8 cellular contexts compared by ENCODE assay signal in the genomic region with DNA sequence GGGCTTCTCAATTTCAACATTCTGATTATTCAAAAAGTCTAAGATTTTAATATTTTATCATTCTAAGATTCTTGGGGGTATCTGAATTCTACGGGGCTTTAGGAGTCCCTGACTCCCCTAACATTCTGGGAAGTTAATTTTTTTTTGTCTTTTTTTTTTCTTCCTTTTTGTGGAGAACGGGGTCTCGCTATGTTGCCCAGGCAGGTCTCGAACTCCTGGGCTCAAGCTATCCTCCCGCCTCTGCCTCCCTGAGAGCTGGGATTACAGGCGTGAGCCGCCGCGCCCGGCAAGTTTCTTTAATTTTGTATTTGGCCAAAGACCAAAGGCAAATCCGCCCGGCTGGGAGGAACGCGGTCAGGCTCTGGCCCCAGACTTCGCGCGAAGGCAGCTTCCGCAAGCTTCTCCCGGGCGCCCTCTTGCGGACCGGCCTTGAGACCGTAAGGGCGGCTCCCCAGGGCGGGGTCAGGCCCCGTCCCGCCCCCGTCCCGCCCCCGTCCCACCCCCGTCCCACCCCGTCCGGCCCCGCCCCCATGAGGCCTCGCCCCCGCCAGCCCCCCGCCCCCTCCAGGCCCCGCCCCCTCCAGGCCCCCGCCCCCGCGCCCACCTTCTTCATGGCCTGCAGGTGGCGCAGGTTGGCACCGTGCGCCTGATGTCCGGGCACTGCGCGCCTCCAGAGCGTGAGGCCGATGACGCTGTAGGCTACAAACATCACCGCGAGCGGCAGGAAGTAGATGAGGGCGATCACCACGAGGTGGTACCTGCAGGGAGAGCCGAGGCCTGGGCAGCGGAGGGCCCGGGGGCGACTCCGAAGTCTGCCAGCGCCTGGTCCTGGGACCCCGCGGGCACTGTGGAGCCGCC. TPM values are rescaled to one million over a fixed set of nuclear protein-coding genes. Genes with fewer than 3 reads are reported as not detected.
A peak's percentile ranks its signal among the peaks of the same experiment; 100 is the strongest.
DNase-seq lines count a peak whose midpoint lies in the region; ATAC-seq, FAIRE-seq and TF ChIP-seq lines count a peak whose summit lies in the region.

No MANE protein-coding gene starts in this region.

- no peaks in the 10 kb centered on the region for H3K79me2 ChIP-seq in HepG2 (ENCODE audit: insufficient read depth, low read length)

- H3K4me2 ChIP-seq in HepG2 (ENCODE audit: low read depth, low read length): peak overlapping the region; percentile 59

- no peak overlapping the region for H3K9ac ChIP-seq in HepG2 (ENCODE audit: insufficient read depth, low read depth, low read length)

- FAIRE-seq in GM19239 (lab: Jason Lieb, UNC): peak; percentile 80
- FAIRE-seq in HepG2 (lab: Jason Lieb, UNC): no peak

- no peaks in the 10 kb centered on the region for H4K20me1 ChIP-seq in HepG2 (ENCODE audit: insufficient read depth, low read length)

- TF ChIP-seq EP300 in HepG2 (IDR thresholded peaks at IDR 0.05; ENCODE audit: low read depth in 2 of 2, low read length in 2 of 2) (no peak), HepG2 (CRISPR knock-in tag; IDR thresholded peaks at IDR 0.05; ENCODE audit: borderline replicate concordance) (no peak)

- in situ Hi-C loops in HepG2 (cut with HindIII; ENCODE audit: extremely low pct_ligation_motif_present, low pct_unique_long_range_greater_than_20kb): loop anchor here (5.0 kb wide), 2 partner anchors 99 to 229 kb away; no protein-coding TSS in a partner anchor

- 0 out of 5 replicates have a peak, but pooled peaks cover 0 to 4% of the 10 kb centered on the region in 2 experiments for H3K27me3 ChIP-seq in HepG2 (ENCODE audit: control insufficient read depth in 1 of 2, insufficient read depth in 2 of 2, low read length in 2 of 2)

- H3K9me3 ChIP-seq in HepG2 (ENCODE audit: low read length): no peaks in the 10 kb centered on the region

- peak; percentile 82 for ATAC-seq in HG03439 (IDR thresholded peaks at IDR 0.05; ENCODE audit: unreplicated experiment)
- peak; percentile 81 for ATAC-seq in HepG2

- CTCF ChIA-PET in HepG2 (lab: Yijun Ruan, JAX; ENCODE audit: low intra/inter-chr PET ratio, low total read pairs): interaction anchor here (0.8 to 3.7 kb wide), 4 partner anchors 41 to 230 kb away, joined by 3 to 56 read pairs (median 4); no protein-coding TSS in a partner anchor

- H3K36me3 ChIP-seq in HepG2 (replicated peaks in 1 of 2; ENCODE audit: control insufficient read depth in 1 of 2, insufficient read depth in 2 of 2, low read length in 2 of 2): no peaks in the 10 kb centered on the region

- peaks cover 13% of the 10 kb centered on the region for H3K4me1 ChIP-seq in HepG2 (ENCODE audit: insufficient read depth, low read length)

- BruUV-seq in HepG2 (replicated peaks; lab: Mats Ljungman, UMichigan): no TSS peak

- no peak overlapping the region for H2AFZ ChIP-seq in HepG2 (ENCODE audit: low read length)

- 15% methylated on average over 19 of the region's 64 CpGs for WGBS in HepG2 (ENCODE audit: low lambda C conversion rate)

- TF ChIP-seq CTCF in C4-2B (conservative IDR thresholded peaks at IDR 0.05) (peak; percentile 85), HepG2 (CRISPR knock-in tag; IDR thresholded peaks at IDR 0.05) (peak; percentile 79)

- TF ChIP-seq POLR2A in HepG2 (IDR thresholded peaks at IDR 0.05; ENCODE audit: insufficient read depth in 1 of 2, low read depth in 2 of 2, low read length in 2 of 2): no peak

- DNase-seq in GM19239 (ENCODE audit: insufficient read length, low spot score) (peak; percentile 93), NCI-H510A (lab: John Stamatoyannopoulos, UW) (peak; percentile 80), HepG2 (ENCODE audit: low spot score) (peak; percentile 80)
- peak; percentile 87 to 91 for DNase-seq in activated CD4-positive, alpha-beta T cell treated with anti-CD3 and anti-CD28 coated beads for 4 hours
- DNase-seq in stimulated activated CD4-positive, alpha-beta T cell treated with anti-CD3 and anti-CD28 coated beads, Interleukin-2, amount 100 ng/mL, for 48 hours: peak; percentile 84 to 90

- intact Hi-C loops in HepG2 (cut with micrococcal nuclease; ENCODE audit: unreplicated experiment): no loop called here

- H3K27ac ChIP-seq in C4-2B: peak overlapping the region; percentile 83
- H3K27ac ChIP-seq in cingulate gyrus (ENCODE audit: low read depth, low read length): peak overlapping the region; percentile 69
- H3K27ac ChIP-seq in HepG2 (ENCODE audit: extremely low read length, insufficient read depth, low read length): no peak overlapping the region

- POLR2A ChIA-PET in HepG2 (lab: Yijun Ruan, JAX): interaction anchor here (0.6 to 1.0 kb wide), 4 partner anchors 15 to 192 kb away, joined by 3 read pairs; no protein-coding TSS in a partner anchor

- TF ChIP-seq RAD21 in HepG2 (CRISPR knock-in tag; IDR thresholded peaks at IDR 0.05): peak; percentile 44

- peak overlapping the region in 1 of 3 experiments; percentile 21; a peak in 2 of 6 replicates for H3K4me3 ChIP-seq in HepG2 (replicated peaks in 1 of 3; ENCODE audit: insufficient read depth in 1 of 3, low read depth in 2 of 3, low read length in 3 of 3)

TF ChIP-seq in HepG2, 621 proteins besides CTCF, POLR2A, EP300 and RAD21 (continues in another document):
- peak; percentile 23; the same call in 1 of the 2 replicates for TF ChIP-seq ISL2 (CRISPR knock-in tag; IDR thresholded peaks at IDR 0.05)
- TF ChIP-seq IRF2 (CRISPR knock-in tag; IDR thresholded peaks at IDR 0.05): 0 out of 2 replicates have a peak, but pooled peaks have one; percentile 12
- no peak for TF ChIP-seq ZNF547 (CRISPR knock-in tag; IDR thresholded peaks at IDR 0.05)
- peak; percentile 91 for TF ChIP-seq ZNF121 (CRISPR knock-in tag; IDR thresholded peaks at IDR 0.05)
- TF ChIP-seq ZNF562 (CRISPR knock-in tag; IDR thresholded peaks at IDR 0.05; ENCODE audit: borderline replicate concordance): no peak
- TF ChIP-seq ZNF264 (CRISPR knock-in tag; IDR thresholded peaks at IDR 0.05): 0 out of 2 replicates have a peak, but pooled peaks have one; percentile 45
- TF ChIP-seq MED13 (CRISPR knock-in tag; IDR thresholded peaks at IDR 0.05): no peak
- TF ChIP-seq, protein P1, sequence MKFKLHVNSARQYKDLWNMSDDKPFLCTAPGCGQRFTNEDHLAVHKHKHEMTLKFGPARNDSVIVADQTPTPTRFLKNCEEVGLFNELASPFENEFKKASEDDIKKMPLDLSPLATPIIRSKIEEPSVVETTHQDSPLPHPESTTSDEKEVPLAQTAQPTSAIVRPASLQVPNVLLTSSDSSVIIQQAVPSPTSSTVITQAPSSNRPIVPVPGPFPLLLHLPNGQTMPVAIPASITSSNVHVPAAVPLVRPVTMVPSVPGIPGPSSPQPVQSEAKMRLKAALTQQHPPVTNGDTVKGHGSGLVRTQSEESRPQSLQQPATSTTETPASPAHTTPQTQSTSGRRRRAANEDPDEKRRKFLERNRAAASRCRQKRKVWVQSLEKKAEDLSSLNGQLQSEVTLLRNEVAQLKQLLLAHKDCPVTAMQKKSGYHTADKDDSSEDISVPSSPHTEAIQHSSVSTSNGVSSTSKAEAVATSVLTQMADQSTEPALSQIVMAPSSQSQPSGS (CRISPR knock-in tag; IDR thresholded peaks at IDR 0.05): no peak

RNA-seq across cellular contexts. Expression of a gene that starts 8.2 kb away (rescaled TPM):
- total RNA-seq in HepG2 (2016; rRNA removed; fragmentation: Illumina TruSeq; extraction: Trizol): not detected in 2 replicates
- not detected in 2 replicates for total RNA-seq in HepG2 (2016; cell fraction: cytosol; rRNA removed; fragmentation: Illumina TruSeq; extraction: Trizol; ENCODE audit: low read depth)
- total RNA-seq in HepG2 (2016; cell fraction: insoluble cytoplasmic fraction; rRNA removed; fragmentation: Illumina TruSeq; extraction: Trizol): not detected in 2 replicates
- not detected in 2 replicates for total RNA-seq in HepG2 (2016; cell fraction: membrane; rRNA removed; fragmentation: Illumina TruSeq; extraction: Trizol)
- not detected in 2 replicates for total RNA-seq in HepG2 (2016; cell fraction: nucleus; rRNA removed; fragmentation: Illumina TruSeq; extraction: Trizol)
- 0.04 TPM in 1 of 2 replicates, not detected in the other for polyA plus RNA-seq in HepG2 (2011; rRNA removed)
- polyA plus RNA-seq in HepG2 (2011; cell fraction: cytosol; rRNA removed): 0.03 TPM in 2 replicates
- polyA plus RNA-seq in HepG2 (2011; cell fraction: nucleus; rRNA removed): not detected in 2 replicates
- not detected in 2 replicates for polyA plus RNA-seq in HepG2 (2012)
- polyA plus RNA-seq in HepG2 (2016; cell fraction: cytosol; fragmentation: Illumina TruSeq; extraction: Trizol; ENCODE audit: low read depth): not detected in 2 replicates
- not detected in 2 replicates for polyA plus RNA-seq in HepG2 (2016; cell fraction: insoluble cytoplasmic fraction; fragmentation: Illumina TruSeq; extraction: Trizol; ENCODE audit: low read depth)
- polyA plus RNA-seq in HepG2 (2016; cell fraction: membrane; fragmentation: Illumina TruSeq; extraction: Trizol; ENCODE audit: low read depth): not detected in 2 replicates
- polyA plus RNA-seq in HepG2 (2016; cell fraction: nucleus; fragmentation: Illumina TruSeq; extraction: Trizol; ENCODE audit: insufficient read depth, low read depth): not detected in 2 replicates
- polyA minus RNA-seq in HepG2 (2011; rRNA and poly(A)+ RNA removed; ENCODE audit: low replicate concordance): 0.48 TPM in 1 of 2 replicates, not detected in the other
- not detected in 2 replicates for polyA minus RNA-seq in HepG2 (2011; cell fraction: cytosol; rRNA and poly(A)+ RNA removed)
- polyA minus RNA-seq in HepG2 (2011; cell fraction: nucleus; rRNA and poly(A)+ RNA removed): not detected in 2 replicates

RNA-seq across cellular contexts. Expression of a gene that starts 42.7 kb away (rescaled TPM):
- total RNA-seq in HepG2 (2016; rRNA removed; fragmentation: Illumina TruSeq; extraction: Trizol): 0.27 and 0.34 TPM in 2 replicates
- total RNA-seq in HepG2 (2016; cell fraction: cytosol; rRNA removed; fragmentation: Illumina TruSeq; extraction: Trizol; ENCODE audit: low read depth): 0.61 and 0.88 TPM in 2 replicates
- total RNA-seq in HepG2 (2016; cell fraction: insoluble cytoplasmic fraction; rRNA removed; fragmentation: Illumina TruSeq; extraction: Trizol): 0.28 TPM in 2 replicates
- total RNA-seq in HepG2 (2016; cell fraction: membrane; rRNA removed; fragmentation: Illumina TruSeq; extraction: Trizol): 0.62 and 0.80 TPM in 2 replicates
- 0.28 and 1.2 TPM in 2 replicates for total RNA-seq in HepG2 (2016; cell fraction: nucleus; rRNA removed; fragmentation: Illumina TruSeq; extraction: Trizol)
- polyA plus RNA-seq in HepG2 (2011; rRNA removed): 3.2 and 5.1 TPM in 2 replicates
- polyA plus RNA-seq in HepG2 (2011; cell fraction: cytosol; rRNA removed): 5.3 and 5.4 TPM in 2 replicates
- polyA plus RNA-seq in HepG2 (2011; cell fraction: nucleus; rRNA removed): 2.8 and 3.1 TPM in 2 replicates
- polyA plus RNA-seq in HepG2 (2012): 3.9 and 5.4 TPM in 2 replicates
- 0.62 and 0.84 TPM in 2 replicates for polyA plus RNA-seq in HepG2 (2016; cell fraction: cytosol; fragmentation: Illumina TruSeq; extraction: Trizol; ENCODE audit: low read depth)
- 0.35 and 0.72 TPM in 2 replicates for polyA plus RNA-seq in HepG2 (2016; cell fraction: insoluble cytoplasmic fraction; fragmentation: Illumina TruSeq; extraction: Trizol; ENCODE audit: low read depth)
- 0.59 and 0.94 TPM in 2 replicates for polyA plus RNA-seq in HepG2 (2016; cell fraction: membrane; fragmentation: Illumina TruSeq; extraction: Trizol; ENCODE audit: low read depth)
- polyA plus RNA-seq in HepG2 (2016; cell fraction: nucleus; fragmentation: Illumina TruSeq; extraction: Trizol; ENCODE audit: insufficient read depth, low read depth): 1.5 and 2.6 TPM in 2 replicates
- 7.5 and 42.0 TPM in 2 replicates for polyA minus RNA-seq in HepG2 (2011; rRNA and poly(A)+ RNA removed; ENCODE audit: low replicate concordance)
- 1.6 and 1.8 TPM in 2 replicates for polyA minus RNA-seq in HepG2 (2011; cell fraction: cytosol; rRNA and poly(A)+ RNA removed)
- polyA minus RNA-seq in HepG2 (2011; cell fraction: nucleus; rRNA and poly(A)+ RNA removed): 2.8 and 3.5 TPM in 2 replicates
